In genomic region chr17:38557395-38557794, GRCh38 we compare ENCODE assay signal across 10 cellular contexts. TPM values are rescaled to one million over a fixed set of nuclear protein-coding genes. Genes with fewer than 3 reads are reported as not detected.
A peak's percentile ranks its signal among the peaks of the same experiment; 100 is the strongest.
DNase-seq lines count a peak whose midpoint lies in the region; ATAC-seq lines count a peak whose summit lies in the region.
"Had no signal": no experiment of that assay in that cellular context is flagged by ENCODE, and none has a peak within 500 bp of the region (broad histone marks: within the 10 kb centered on the region; RNA-seq: fewer than 3 reads in every experiment).

No MANE protein-coding gene starts in this region.

- H3K27ac Mint-ChIP-seq in IgD-negative memory B cell (no peak overlapping the region), naive B cell (peak overlapping the region in 1 of 6 donors; percentile 61)
- no peak overlapping the region for H3K27ac Mint-ChIP-seq in central memory CD8-positive, alpha-beta T cell (ENCODE audit: low read depth)
- no peak overlapping the region for H3K27ac Mint-ChIP-seq in effector memory CD8-positive, alpha-beta T cell

- no peak for DNase-seq in central memory CD8-positive, alpha-beta T cell (ENCODE audit: low spot score in 2 of 2)
- DNase-seq in naive B cell: no peak
- DNase-seq in NCI-H1694 treated with DMSO at 0.1 percent for 48 hours (lab: John Stamatoyannopoulos, UW): no peak
- no peak for DNase-seq in stimulated activated CD4-positive, alpha-beta T cell treated with anti-CD3 and anti-CD28 coated beads, Interleukin-1b, Interleukin-23, amount 100 ng/mL, for 48 hours
- DNase-seq in effector memory CD8-positive, alpha-beta T cell: no peak
- DNase-seq in MG63: no peak

- H3K4me1 Mint-ChIP-seq in IgD-negative memory B cell (peaks cover 0 to 9% (median 6%) of the 10 kb centered on the region in 3 donors), naive B cell (peaks cover 25 to 33% (median 31%) of the 10 kb centered on the region in 3 donors)
- H3K4me1 Mint-ChIP-seq in central memory CD8-positive, alpha-beta T cell: peaks cover 22% of the 10 kb centered on the region
- H3K4me1 Mint-ChIP-seq in effector memory CD8-positive, alpha-beta T cell (ENCODE audit: low read depth in 2 of 2): peaks cover 17 to 20% of the 10 kb centered on the region in 2 donors

- H3K27me3 ChIP-seq in ACC112 (ENCODE audit: insufficient read depth, low read length) (peaks cover 24% of the 10 kb centered on the region), MG63 (peaks cover 4% of the 10 kb centered on the region; the same call in 1 of the 2 replicates)

- no peaks in the 10 kb centered on the region for H3K79me2 ChIP-seq in ACC112 (ENCODE audit: control insufficient read depth, insufficient read depth, low read length, unreplicated experiment)

- H3K4me1 ChIP-seq in ACC112 (ENCODE audit: control insufficient read depth, insufficient read depth, low read length, unreplicated experiment): peaks cover 15% of the 10 kb centered on the region

- H3K9me3 ChIP-seq in MG63: no peaks in the 10 kb centered on the region
- H3K9me3 ChIP-seq: mucosa of descending colon had no signal

- H3K4me3 Mint-ChIP-seq in IgD-negative memory B cell (peak overlapping the region in 3 of 4 donors; percentile 25 to 96 (median 91)), naive B cell (peak overlapping the region in 5 of 8 donors; percentile 15 to 92 (median 53))
- peak overlapping the region; percentile 95 for H3K4me3 Mint-ChIP-seq in central memory CD8-positive, alpha-beta T cell
- no peak overlapping the region for H3K4me3 Mint-ChIP-seq in effector memory CD8-positive, alpha-beta T cell

- H3K36me3 ChIP-seq in ACC112 (ENCODE audit: insufficient read depth, low read length) (no peaks in the 10 kb centered on the region), MG63 (no peaks in the 10 kb centered on the region)

- H3K27me3 Mint-ChIP-seq in IgD-negative memory B cell (peaks cover 11% of the 10 kb centered on the region), naive B cell (peaks cover 12 to 48% (median 14%) of the 10 kb centered on the region in 3 donors)
- peaks cover 30% of the 10 kb centered on the region for H3K27me3 Mint-ChIP-seq in central memory CD8-positive, alpha-beta T cell
- H3K27me3 Mint-ChIP-seq in effector memory CD8-positive, alpha-beta T cell: peaks cover 14 to 63% of the 10 kb centered on the region in 2 donors

- no peak for ATAC-seq in central memory CD8-positive, alpha-beta T cell (replicated peaks; ENCODE audit: extremely low read depth, poor library complexity, severe bottlenecking)
- ATAC-seq in naive B cell (ENCODE audit: low read depth in 2 of 2): no peak
- ATAC-seq in effector memory CD8-positive, alpha-beta T cell (replicated peaks): no peak

- no peak overlapping the region for H2AFZ ChIP-seq in ACC112 (ENCODE audit: low read length, unreplicated experiment)

- no peaks in the 10 kb centered on the region for H3K36me3 Mint-ChIP-seq in IgD-negative memory B cell
- H3K36me3 Mint-ChIP-seq in central memory CD8-positive, alpha-beta T cell (ENCODE audit: insufficient read depth): peaks cover 3% of the 10 kb centered on the region
- no peaks in the 10 kb centered on the region for H3K36me3 Mint-ChIP-seq in naive B cell
- H3K36me3 Mint-ChIP-seq in effector memory CD8-positive, alpha-beta T cell (ENCODE audit: insufficient read depth): peaks cover 7% of the 10 kb centered on the region

- H3K27ac ChIP-seq in ACC112 (ENCODE audit: low read depth, low read length): peak overlapping the region; percentile 11; the same call in 1 of the 2 replicates
- H3K27ac ChIP-seq: C4-2B had no signal

- H3K4me3 ChIP-seq in ACC112 (ENCODE audit: low read depth, low read length): peak overlapping the region; percentile 18; the same call in 1 of the 2 replicates
- no peak overlapping the region; the same call in 1 of the 2 replicates for H3K4me3 ChIP-seq in MG63
- H3K4me3 ChIP-seq: mucosa of descending colon had no signal

- H3K9me3 Mint-ChIP-seq in IgD-negative memory B cell (no peaks in the 10 kb centered on the region), naive B cell (no peaks in the 10 kb centered on the region)
- H3K9me3 Mint-ChIP-seq in central memory CD8-positive, alpha-beta T cell: no peaks in the 10 kb centered on the region
- H3K9me3 Mint-ChIP-seq in effector memory CD8-positive, alpha-beta T cell: no peaks in the 10 kb centered on the region

RNA-seq across cellular contexts. Expression of gene SRCIN1, which starts 48.4 kb away (rescaled TPM):
- not detected for polyA plus RNA-seq in IgD-negative memory B cell
- polyA plus RNA-seq in naive B cell (ENCODE audit: low read depth in 6 of 6): not detected
- total RNA-seq in MG63 (2014; rRNA removed; shearing (Covaris generic); ENCODE audit: low replicate concordance): 0.05 and 0.07 TPM in 2 replicates

Comparison
In these comparisons a context has a peak if more than half of its experiments do, and no peak if none do; other contexts are left out.
1. H3K4me3 Mint-ChIP-seq: peak in IgD-negative memory B cell (3 of 4), central memory CD8-positive, alpha-beta T cell (single experiment) and naive B cell (5 of 8); none in effector memory CD8-positive, alpha-beta T cell (0 of 2).